Comparison of ENCODE assay signal across 20 cellular contexts in genomic region chr15:95742256-95742655, GRCh38.
A peak's percentile ranks its signal among the peaks of the same experiment; 100 is the strongest.
DNase-seq lines count a peak whose midpoint lies in the region; ATAC-seq and TF ChIP-seq lines count a peak whose summit lies in the region.
"Had no signal": no experiment of that assay in that cellular context is flagged by ENCODE, and none has a peak within 500 bp of the region (broad histone marks: within the 10 kb centered on the region; RNA-seq: fewer than 3 reads in every experiment).

No MANE protein-coding gene starts in this region.

- H3K36me3 ChIP-seq in GM23248 (ENCODE audit: low read depth): no peaks in the 10 kb centered on the region
- H3K36me3 ChIP-seq: SJCRH30 had no signal

- no peak overlapping the region for H3K4me3 ChIP-seq in GM23248
- H3K4me3 ChIP-seq: PC-9, SJCRH30 had no signal

- H3K36me3 Mint-ChIP-seq in activated CD8-positive, alpha-beta T cell treated with anti-CD3 and anti-CD28 coated beads, Interleukin-2, amount 10 ng/mL, durations not matched to agents 7 days and 5 days (ENCODE audit: low read depth): peaks cover 7% of the 10 kb centered on the region
- H3K36me3 Mint-ChIP-seq in activated CD8-positive, alpha-beta T cell treated with anti-CD3 and anti-CD28 coated beads for 36 hours (ENCODE audit: low read depth): no peaks in the 10 kb centered on the region
- H3K36me3 Mint-ChIP-seq in central memory CD8-positive, alpha-beta T cell (ENCODE audit: insufficient read depth): no peaks in the 10 kb centered on the region
- no peaks in the 10 kb centered on the region for H3K36me3 Mint-ChIP-seq in natural killer cell treated with Interleukin-12 subunit alpha and Interleukin-12 subunit beta and Interleukin-15 and Interleukin-18, amount 100 ng/mL, for 72 hours

- no peaks in the 10 kb centered on the region for H3K9me3 ChIP-seq in GM23248 (ENCODE audit: low read depth)
- H3K9me3 ChIP-seq: SJCRH30 had no signal

- intact Hi-C loops in activated CD8-positive, alpha-beta T cell treated with anti-CD3 and anti-CD28 coated beads for 36 hours (cut with micrococcal nuclease): no loop called here

- no peak for ATAC-seq in activated CD8-positive, alpha-beta T cell treated with anti-CD3 and anti-CD28 coated beads, Interleukin-2, amount 10 ng/mL, durations not matched to agents 7 days and 5 days
- ATAC-seq in activated CD8-positive, alpha-beta T cell treated with anti-CD3 and anti-CD28 coated beads for 36 hours: no peak
- ATAC-seq in central memory CD8-positive, alpha-beta T cell (replicated peaks; ENCODE audit: extremely low read depth, poor library complexity, severe bottlenecking): no peak
- no peak for ATAC-seq in natural killer cell treated with Interleukin-12 subunit alpha and Interleukin-12 subunit beta and Interleukin-15 and Interleukin-18, amount 100 ng/mL, for 72 hours
- no peak for ATAC-seq in HG03439 (IDR thresholded peaks at IDR 0.05; ENCODE audit: unreplicated experiment)

- no peaks in the 10 kb centered on the region for H3K9me2 ChIP-seq in GM23248 (ENCODE audit: insufficient read depth)

- peak overlapping the region; percentile 53 for H3K27ac Mint-ChIP-seq in activated CD8-positive, alpha-beta T cell treated with anti-CD3 and anti-CD28 coated beads, Interleukin-2, amount 10 ng/mL, durations not matched to agents 7 days and 5 days
- no peak overlapping the region for H3K27ac Mint-ChIP-seq in activated CD8-positive, alpha-beta T cell treated with anti-CD3 and anti-CD28 coated beads for 36 hours
- no peak overlapping the region for H3K27ac Mint-ChIP-seq in central memory CD8-positive, alpha-beta T cell (ENCODE audit: low read depth)
- H3K27ac Mint-ChIP-seq in natural killer cell treated with Interleukin-12 subunit alpha and Interleukin-12 subunit beta and Interleukin-15 and Interleukin-18, amount 100 ng/mL, for 72 hours: no peak overlapping the region
- H3K27ac Mint-ChIP-seq: H9 had no signal

- no peaks in the 10 kb centered on the region for H3K27me3 ChIP-seq in GM23248 (replicated peaks; ENCODE audit: insufficient read depth)
- H3K27me3 ChIP-seq: SJCRH30 had no signal

- no peaks in the 10 kb centered on the region for H3F3A ChIP-seq in GM23248 (ENCODE audit: insufficient read depth)

- H3K4me3 Mint-ChIP-seq in activated CD8-positive, alpha-beta T cell treated with anti-CD3 and anti-CD28 coated beads, Interleukin-2, amount 10 ng/mL, durations not matched to agents 7 days and 5 days: peak overlapping the region; percentile 13
- no peak overlapping the region for H3K4me3 Mint-ChIP-seq in activated CD8-positive, alpha-beta T cell treated with anti-CD3 and anti-CD28 coated beads for 36 hours
- H3K4me3 Mint-ChIP-seq in central memory CD8-positive, alpha-beta T cell: peak overlapping the region; percentile 51
- peak overlapping the region; percentile 7 for H3K4me3 Mint-ChIP-seq in natural killer cell treated with Interleukin-12 subunit alpha and Interleukin-12 subunit beta and Interleukin-15 and Interleukin-18, amount 100 ng/mL, for 72 hours
- H3K4me3 Mint-ChIP-seq: H9 had no signal

- 0 out of 2 replicates have a peak overlapping the region, but pooled peaks have one; percentile 44 for H2AFZ ChIP-seq in GM23248
- H2AFZ ChIP-seq: PC-9 had no signal

- H3K4me2 ChIP-seq in GM23248 (ENCODE audit: unreplicated experiment): no peak overlapping the region
- H3K4me2 ChIP-seq: PC-9 had no signal

- TF ChIP-seq CTCF in activated CD8-positive, alpha-beta T cell treated with anti-CD3 and anti-CD28 coated beads for 36 hours (IDR thresholded peaks at IDR 0.05): no peak

- H3K9me3 Mint-ChIP-seq in activated CD8-positive, alpha-beta T cell treated with anti-CD3 and anti-CD28 coated beads, Interleukin-2, amount 10 ng/mL, durations not matched to agents 7 days and 5 days (ENCODE audit: insufficient read depth): no peaks in the 10 kb centered on the region
- peaks cover 7% of the 10 kb centered on the region for H3K9me3 Mint-ChIP-seq in activated CD8-positive, alpha-beta T cell treated with anti-CD3 and anti-CD28 coated beads for 36 hours
- peaks cover 12% of the 10 kb centered on the region for H3K9me3 Mint-ChIP-seq in central memory CD8-positive, alpha-beta T cell
- H3K9me3 Mint-ChIP-seq in natural killer cell treated with Interleukin-12 subunit alpha and Interleukin-12 subunit beta and Interleukin-15 and Interleukin-18, amount 100 ng/mL, for 72 hours: peaks cover 7% of the 10 kb centered on the region
- H3K9me3 Mint-ChIP-seq: H9 had no signal

- no peaks in the 10 kb centered on the region for H3K79me2 ChIP-seq in GM23248 (ENCODE audit: insufficient read depth)

- in situ Hi-C loops in GM23248 (cut with MboI): no loop called here

- no peak overlapping the region for H3K9ac ChIP-seq in GM23248

- POLR2A ChIA-PET in activated CD8-positive, alpha-beta T cell treated with anti-CD3 and anti-CD28 coated beads, Interleukin-2, amount 10 ng/mL, durations not matched to agents 7 days and 5 days (lab: Charles Lee): no interaction called here
- POLR2A ChIA-PET in activated CD8-positive, alpha-beta T cell treated with anti-CD3 and anti-CD28 coated beads for 36 hours (lab: Charles Lee): no interaction called here

- no peaks in the 10 kb centered on the region for H4K20me1 ChIP-seq in GM23248 (ENCODE audit: insufficient read depth)

- H3K4me1 ChIP-seq in GM23248 (ENCODE audit: insufficient read depth): no peaks in the 10 kb centered on the region
- H3K4me1 ChIP-seq: SJCRH30 had no signal

- peaks cover 16% of the 10 kb centered on the region for H3K4me1 Mint-ChIP-seq in activated CD8-positive, alpha-beta T cell treated with anti-CD3 and anti-CD28 coated beads, Interleukin-2, amount 10 ng/mL, durations not matched to agents 7 days and 5 days (ENCODE audit: low read depth)
- peaks cover 15% of the 10 kb centered on the region for H3K4me1 Mint-ChIP-seq in activated CD8-positive, alpha-beta T cell treated with anti-CD3 and anti-CD28 coated beads for 36 hours (ENCODE audit: low read depth)
- H3K4me1 Mint-ChIP-seq in central memory CD8-positive, alpha-beta T cell: peaks cover 12% of the 10 kb centered on the region
- H3K4me1 Mint-ChIP-seq in natural killer cell treated with Interleukin-12 subunit alpha and Interleukin-12 subunit beta and Interleukin-15 and Interleukin-18, amount 100 ng/mL, for 72 hours (ENCODE audit: low read depth in 2 of 2): peaks cover 8 to 16% of the 10 kb centered on the region in 2 donors
- H3K4me1 Mint-ChIP-seq: H9 had no signal

- H3K27ac ChIP-seq in GM23248: no peak overlapping the region
- H3K27ac ChIP-seq: C4-2B, PC-9, SJCRH30 had no signal

- WGBS in GM23248 (ENCODE audit: low coverage in 1 of 2, low lambda C conversion rate in 2 of 2, missing lambda C conversion rate in 2 of 2), 2 experiments: 91% methylated on average over 3 of the region's 3 CpGs

- no peaks in the 10 kb centered on the region for H3K27me3 Mint-ChIP-seq in activated CD8-positive, alpha-beta T cell treated with anti-CD3 and anti-CD28 coated beads, Interleukin-2, amount 10 ng/mL, durations not matched to agents 7 days and 5 days (ENCODE audit: low read depth)
- H3K27me3 Mint-ChIP-seq in activated CD8-positive, alpha-beta T cell treated with anti-CD3 and anti-CD28 coated beads for 36 hours: no peaks in the 10 kb centered on the region
- H3K27me3 Mint-ChIP-seq in central memory CD8-positive, alpha-beta T cell: no peaks in the 10 kb centered on the region
- peaks cover 7% of the 10 kb centered on the region in 2 donors for H3K27me3 Mint-ChIP-seq in natural killer cell treated with Interleukin-12 subunit alpha and Interleukin-12 subunit beta and Interleukin-15 and Interleukin-18, amount 100 ng/mL, for 72 hours

- CTCF ChIA-PET in activated CD8-positive, alpha-beta T cell treated with anti-CD3 and anti-CD28 coated beads, Interleukin-2, amount 10 ng/mL, durations not matched to agents 7 days and 5 days (lab: Charles Lee): no interaction called here
- CTCF ChIA-PET in activated CD8-positive, alpha-beta T cell treated with anti-CD3 and anti-CD28 coated beads for 36 hours (lab: Charles Lee): no interaction called here

- DNase-seq in activated CD8-positive, alpha-beta T cell treated with anti-CD3 and anti-CD28 coated beads, Interleukin-2, amount 10 ng/mL, durations not matched to agents 7 days and 5 days: no peak
- DNase-seq in activated CD8-positive, alpha-beta T cell treated with anti-CD3 and anti-CD28 coated beads for 36 hours: no peak
- DNase-seq in GM23248 (no peak), NCI-H1092 treated with DMSO at 0.1 percent for 48 hours (lab: John Stamatoyannopoulos, UW) (no peak), MV-4-11 (lab: John Stamatoyannopoulos, UW) (no peak)
- DNase-seq in central memory CD8-positive, alpha-beta T cell (ENCODE audit: low spot score in 2 of 2): no peak
- DNase-seq in natural killer cell treated with Interleukin-12 subunit alpha and Interleukin-12 subunit beta and Interleukin-15 and Interleukin-18, amount 100 ng/mL, for 72 hours (ENCODE audit: low spot score): no peak
- DNase-seq: Calu3, DMS53, H9, IMR-90, Kasumi-1, NCI-H1417 treated with DMSO at 0.1 percent for 48 hours, NCI-H2081 treated with DMSO at 0.1 percent for 48 hours, NCI-H510A, NCI-H774, PC-9 had no signal
